In genomic region chr7:32727483-32728411, GRCh38 we compare ENCODE assay signal across 8 cellular contexts.
DNase-seq lines count a peak whose midpoint lies in the region; TF ChIP-seq lines count a peak whose summit lies in the region.
"Not testable (repeated sequence)": the region's sequence is repeated elsewhere in the genome, so short reads cannot be mapped to it uniquely, and the experiment has no call there.

No MANE protein-coding gene starts in this region.

- DNase-seq in G401 (ENCODE audit: low spot score): peak; percentile 51
- DNase-seq in H4 (ENCODE audit: low spot score): peak; percentile 42
- peak; percentile 35 for DNase-seq in RPMI8226
- peak; percentile 11 for DNase-seq in activated gamma-delta T cell treated with Interleukin-2 at 50 U/mL for 16 hours
- DNase-seq in fibroblast of villous mesenchyme (ENCODE audit: low read depth): peak; percentile 47
- peak; percentile 67 for DNase-seq in myocyte (ENCODE audit: low read depth)
- DNase-seq in stomach: peak; percentile 53

- H3K27ac Mint-ChIP-seq in IgD-negative memory B cell: peak overlapping the region in 1 of 3 donors; percentile 80

- H3K27ac ChIP-seq in stomach: peak overlapping the region; percentile 89 to 93 (median 91)

- not testable (repeated sequence) for TF ChIP-seq CTCF in fibroblast of villous mesenchyme (IDR thresholded peaks at IDR 0.05; ENCODE audit: insufficient read depth, low read depth, low read length); stomach (IDR thresholded peaks at IDR 0.05)

- in situ Hi-C loops in G401 (cut with HindIII; ENCODE audit: low sequenced_read_pairs): not testable (repeated sequence)

- whole genome bisulfite sequencing in stomach, 5 donors: 2 to 4% (median 3%) methylated on average over 30 to 63 of the region's 66 CpGs

- H3K27me3 ChIP-seq in stomach: not testable (repeated sequence)

- H3K27me3 Mint-ChIP-seq in IgD-negative memory B cell: not testable (repeated sequence)

- TF ChIP-seq POLR2A in stomach (IDR thresholded peaks at IDR 0.05): not testable (repeated sequence)

- H3K36me3 ChIP-seq in stomach: not testable (repeated sequence)

- H3K4me3 Mint-ChIP-seq in IgD-negative memory B cell: peak overlapping the region; percentile 83 to 91 (median 87)

- peak overlapping the region; percentile 69 for H3K4me3 ChIP-seq in fibroblast of villous mesenchyme (ENCODE audit: low read depth, low read length)
- peak overlapping the region; percentile 64 to 88 (median 78) for H3K4me3 ChIP-seq in stomach

- not testable (repeated sequence) for H3K9me3 Mint-ChIP-seq in IgD-negative memory B cell

- intact Hi-C loops in stomach (cut with DNase I; ENCODE audit: low total_unique reads): not testable (repeated sequence)

- H3K4me1 Mint-ChIP-seq in IgD-negative memory B cell: not testable (repeated sequence)

- TF ChIP-seq EP300 in stomach (IDR thresholded peaks at IDR 0.05): not testable (repeated sequence)

- not testable (repeated sequence) for H3K9me3 ChIP-seq in stomach

- H3K4me1 ChIP-seq in stomach: peaks cover 0 to 12% (median 11%) of the 10 kb centered on the region in 4 donors

- H3K36me3 Mint-ChIP-seq in IgD-negative memory B cell: not testable (repeated sequence)

Comparison
In these comparisons a context has a peak if more than half of its experiments do, and no peak if none do; other contexts are left out.
1. Peak in every context shown above with its lines: DNase-seq, H3K4me3 ChIP-seq and H3K27ac ChIP-seq.
2. DNase-seq: peak in every context shown above with its lines; median percentile 67 in myocyte; 53 in stomach; 51 in G401; 47 in fibroblast of villous mesenchyme; 42 in H4; 35 in RPMI8226; 11 in activated gamma-delta T cell treated with Interleukin-2 at 50 U/mL for 16 hours.